ENCODE assay signal across 8 cellular contexts in the genomic region with DNA sequence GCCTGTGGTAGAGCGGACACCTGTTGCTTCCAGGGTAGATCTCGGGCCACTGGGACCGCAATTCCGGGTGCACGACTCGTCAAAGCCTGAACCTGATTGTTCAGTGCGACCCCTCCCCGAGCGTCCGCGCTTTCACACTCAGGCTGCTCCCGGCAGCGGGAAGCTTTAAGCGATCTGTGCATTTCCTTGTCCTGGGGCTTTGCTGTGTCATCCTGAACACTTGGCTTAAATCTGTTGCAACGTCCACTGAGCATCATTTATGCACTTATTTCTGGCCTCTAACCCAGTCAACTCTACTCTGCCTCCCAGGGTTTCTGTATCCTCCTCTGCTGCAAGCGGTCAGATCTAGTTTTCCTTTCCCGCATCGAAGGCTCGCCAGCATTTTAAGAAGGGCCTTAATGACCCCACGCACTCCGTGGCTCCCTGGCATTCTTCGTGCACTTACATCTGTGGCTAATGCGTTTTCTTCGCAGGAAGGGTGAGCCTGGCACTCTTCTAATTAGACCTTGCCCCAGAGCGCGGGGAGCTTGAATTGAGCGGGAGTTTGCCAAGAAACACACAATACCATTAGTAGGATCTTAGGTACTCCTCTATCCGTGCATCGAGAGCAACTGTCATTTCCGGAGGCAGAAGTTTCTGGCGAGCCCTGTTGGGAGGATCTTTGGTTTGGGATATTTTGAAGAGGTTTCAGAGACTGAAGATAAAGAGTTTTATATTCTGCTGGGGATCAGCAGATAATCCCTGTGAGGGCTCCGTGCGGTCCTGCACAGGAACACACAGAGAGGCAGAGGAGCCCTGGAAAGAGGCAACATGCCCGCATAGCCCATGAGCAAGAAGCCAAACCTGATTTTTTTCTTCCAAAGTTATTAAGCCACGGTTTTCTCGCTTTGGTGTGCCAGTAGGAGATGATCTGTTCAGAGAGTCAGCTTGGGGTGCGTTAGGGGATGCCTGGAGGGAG. TPM values are rescaled to one million over a fixed set of nuclear protein-coding genes. Genes with fewer than 3 reads are reported as not detected.
DNase-seq lines count a peak whose midpoint lies in the region; ATAC-seq and TF ChIP-seq lines count a peak whose summit lies in the region.

No MANE protein-coding gene starts in this region.

- POLR2A ChIA-PET in activated CD4-positive, alpha-beta memory T cell treated with anti-CD3 and anti-CD28 coated beads for 36 hours (lab: Charles Lee), result no interaction called here

- peak overlapping the region; percentile 70 for H3K4me3 Mint-ChIP-seq in activated CD4-positive, alpha-beta memory T cell treated with anti-CD3 and anti-CD28 coated beads for 36 hours

- H3K27ac ChIP-seq in cardiac muscle cell (no peak overlapping the region), psoas muscle (peak overlapping the region; percentile 89)

- H3K27me3 ChIP-seq in cardiac muscle cell (no peaks in the 10 kb centered on the region), psoas muscle (ENCODE audit: insufficient read depth in 3 of 3, low read length in 2 of 3) (no peaks in the 10 kb centered on the region)

- ATAC-seq in psoas muscle, result peak; percentile 44 to 72 (median 60)
- ATAC-seq in GM21737 (IDR thresholded peaks at IDR 0.05; ENCODE audit: unreplicated experiment), result no peak

- peaks cover 12% of the 10 kb centered on the region for H3K4me1 ChIP-seq in cardiac muscle cell (ENCODE audit: low read depth)
- peaks cover 18% of the 10 kb centered on the region for H3K4me1 ChIP-seq in psoas muscle

- DNase-seq in NCI-H510A (lab: John Stamatoyannopoulos, UW), result peak; percentile 4
- no peak for DNase-seq in NCI-H510A treated with DMSO at 0.1 percent for 48 hours (lab: John Stamatoyannopoulos, UW)
- no peak for DNase-seq in activated CD4-positive, alpha-beta memory T cell treated with anti-CD3 and anti-CD28 coated beads for 36 hours
- DNase-seq in cardiac muscle cell (ENCODE audit: low read depth in 1 of 2, low spot score in 1 of 2), result peak; percentile 53 to 57
- DNase-seq in psoas muscle, result peak in 1 of 2 donors; percentile 50
- no peak for DNase-seq in amniotic stem cell (lab: John Stamatoyannopoulos, UW)
- DNase-seq in ureter (ENCODE audit: low spot score), result no peak

- H3K9me3 ChIP-seq in cardiac muscle cell (ENCODE audit: low read depth) (no peaks in the 10 kb centered on the region), psoas muscle (no peaks in the 10 kb centered on the region)

- no peaks in the 10 kb centered on the region for H3K36me3 Mint-ChIP-seq in activated CD4-positive, alpha-beta memory T cell treated with anti-CD3 and anti-CD28 coated beads for 36 hours

- CTCF ChIA-PET in activated CD4-positive, alpha-beta memory T cell treated with anti-CD3 and anti-CD28 coated beads for 36 hours (lab: Charles Lee), result no interaction called here

- peaks cover 38% of the 10 kb centered on the region for H3K27me3 Mint-ChIP-seq in activated CD4-positive, alpha-beta memory T cell treated with anti-CD3 and anti-CD28 coated beads for 36 hours

- intact Hi-C loops in activated CD4-positive, alpha-beta memory T cell treated with anti-CD3 and anti-CD28 coated beads for 36 hours (cut with micrococcal nuclease), result loop anchor here (5.0 kb wide), 1 partner anchor 94 kb away; no protein-coding TSS in a partner anchor
- intact Hi-C loops in psoas muscle (cut with DNase I), result loop anchor here in 1 of 2 donors (1.0 kb wide), 1 partner anchor 56 kb away; no protein-coding TSS in a partner anchor

- H3K4me1 Mint-ChIP-seq in activated CD4-positive, alpha-beta memory T cell treated with anti-CD3 and anti-CD28 coated beads for 36 hours (ENCODE audit: low read depth), result peaks cover 15% of the 10 kb centered on the region

- H3K4me3 ChIP-seq in cardiac muscle cell (peak overlapping the region; percentile 64), psoas muscle (peak overlapping the region; percentile 90)

- no peak for TF ChIP-seq CTCF in cardiac muscle cell (IDR thresholded peaks at IDR 0.05; ENCODE audit: low read depth, low read length)
- TF ChIP-seq CTCF in psoas muscle (IDR thresholded peaks at IDR 0.05), result no peak

- 3 to 5% (median 4%) methylated on average over 37 of the region's 37 CpGs for WGBS in psoas muscle, 3 donors

- no peak overlapping the region for H3K27ac Mint-ChIP-seq in activated CD4-positive, alpha-beta memory T cell treated with anti-CD3 and anti-CD28 coated beads for 36 hours

- H3K36me3 ChIP-seq in cardiac muscle cell (no peaks in the 10 kb centered on the region), psoas muscle (ENCODE audit: insufficient read depth in 1 of 2, low read depth in 1 of 2) (peaks cover 0 to 35% of the 10 kb centered on the region in 2 donors)

- H3K9me3 Mint-ChIP-seq in activated CD4-positive, alpha-beta memory T cell treated with anti-CD3 and anti-CD28 coated beads for 36 hours, result no peaks in the 10 kb centered on the region

RNA-seq across cellular contexts. Expression of gene DDIT4L, which starts 0.7 kb away (rescaled TPM):
- under 1 TPM; 0.24 to 0.34 TPM for total RNA-seq in activated CD4-positive, alpha-beta memory T cell treated with anti-CD3 and anti-CD28 coated beads for 36 hours
- total RNA-seq in cardiac muscle cell (4.0 and 5.0 TPM in 2 replicates), psoas muscle (100 to 1,000 TPM; 101 to 403 (median 275) TPM), ureter (0.44 TPM)
- polyA plus RNA-seq in cardiac muscle cell (3.9 and 4.6 TPM in 2 replicates), psoas muscle (100 to 1,000 TPM in 2 of 3 donors, 10 to 100 TPM in 1; 84.2 to 160 (median 107) TPM)

Comparison
In these comparisons a context has a peak if more than half of its experiments do, and no peak if none do; other contexts are left out.
1. DNase-seq: peak in NCI-H510A (single experiment) and cardiac muscle cell (2 of 2); none in NCI-H510A treated with DMSO at 0.1 percent for 48 hours (single experiment), activated CD4-positive, alpha-beta memory T cell treated with anti-CD3 and anti-CD28 coated beads for 36 hours (single experiment), amniotic stem cell (single experiment) and ureter (single experiment).
2. RNA of gene DDIT4L, which starts 0.7 kb away (total RNA-seq): 101 to 403 TPM in psoas muscle; 4.0 to 5.0 TPM in cardiac muscle cell, 0.44 TPM in ureter (single experiment) and 0.24 to 0.34 TPM in activated CD4-positive, alpha-beta memory T cell treated with anti-CD3 and anti-CD28 coated beads for 36 hours; every median in the first group is over 10 times any median in the second.